In genomic region chr19:55080915-55081772, GRCh38 we compare ENCODE assay signal across 9 cellular contexts. TPM values are rescaled to one million over a fixed set of nuclear protein-coding genes. Genes with fewer than 3 reads are reported as not detected.
A peak's percentile ranks its signal among the peaks of the same experiment; 100 is the strongest.
DNase-seq lines count a peak whose midpoint lies in the region; ATAC-seq and TF ChIP-seq lines count a peak whose summit lies in the region.
"Had no signal": no experiment of that assay in that cellular context is flagged by ENCODE, and none has a peak within 500 bp of the region (broad histone marks: within the 10 kb centered on the region; RNA-seq: fewer than 3 reads in every experiment).

No MANE protein-coding gene starts in this region.

- H3K79me2 ChIP-seq in OCI-LY7 (ENCODE audit: insufficient read depth, low read depth, low read length): no peaks in the 10 kb centered on the region
- H3K79me2 ChIP-seq in fibroblast of lung (ENCODE audit: control insufficient read depth, insufficient read depth, low read length): no peaks in the 10 kb centered on the region

- H3K9me3 ChIP-seq in OCI-LY7 (ENCODE audit: low read length) (no peaks in the 10 kb centered on the region), fibroblast of lung (ENCODE audit: control insufficient read depth, insufficient read depth, low read depth, low read length) (no peaks in the 10 kb centered on the region), neuron (ENCODE audit: low read length) (peaks cover 5% of the 10 kb centered on the region), suprapubic skin (no peaks in the 10 kb centered on the region)

- H3K36me3 ChIP-seq in OCI-LY7 (ENCODE audit: insufficient read depth, low read length): no peaks in the 10 kb centered on the region
- H3K36me3 ChIP-seq in fibroblast of lung (ENCODE audit: control insufficient read depth, insufficient read depth, low read length): no peaks in the 10 kb centered on the region
- H3K36me3 ChIP-seq in neuron (ENCODE audit: insufficient read depth, low read length): no peaks in the 10 kb centered on the region
- no peaks in the 10 kb centered on the region for H3K36me3 ChIP-seq in suprapubic skin

- no peak for TF ChIP-seq POLR2A in GM18505 (IDR thresholded peaks at IDR 0.05; ENCODE audit: borderline replicate concordance, extremely low read depth, insufficient read depth, insufficient read length)
- TF ChIP-seq POLR2A in suprapubic skin (IDR thresholded peaks at IDR 0.05): no peak

- H3K9ac ChIP-seq in fibroblast of lung (ENCODE audit: insufficient read depth, low read length): no peak overlapping the region

- peak; percentile 90 for DNase-seq in OCI-LY7 (ENCODE audit: low spot score)
- peak; percentile 90 for DNase-seq in activated T-cell treated with anti-CD3 and anti-CD28 coated beads for 48 hours (ENCODE audit: low read depth)
- peak; percentile 45 to 53 for DNase-seq in fibroblast of lung (ENCODE audit: low read depth in 2 of 2)
- peak in 1 of 2 donors; percentile 90 for DNase-seq in suprapubic skin (ENCODE audit: low spot score in 2 of 2)

- H3K4me1 ChIP-seq in OCI-LY7 (ENCODE audit: insufficient read depth, low read length, poor library complexity, severe bottlenecking): peaks cover 20% of the 10 kb centered on the region
- no peaks in the 10 kb centered on the region for H3K4me1 ChIP-seq in fibroblast of lung (ENCODE audit: control insufficient read depth, extremely low read depth, insufficient read depth, low read length)
- H3K4me1 ChIP-seq in neuron (ENCODE audit: insufficient read depth, low read length): peaks cover 15% of the 10 kb centered on the region
- peaks cover 30% of the 10 kb centered on the region for H3K4me1 ChIP-seq in suprapubic skin

- H2AFZ ChIP-seq in OCI-LY7 (ENCODE audit: low read length) (peak overlapping the region; percentile 83; the same call in 1 of the 2 replicates), fibroblast of lung (ENCODE audit: low read length) (no peak overlapping the region), neuron (ENCODE audit: low read depth, low read length) (peak overlapping the region; percentile 44)

- no peaks in the 10 kb centered on the region for H3K9me2 ChIP-seq in OCI-LY7 (ENCODE audit: insufficient read depth, low read length)

- H3K4me2 ChIP-seq in OCI-LY7 (ENCODE audit: low read length): peak overlapping the region; percentile 89
- peak overlapping the region; percentile 49 for H3K4me2 ChIP-seq in fibroblast of lung (ENCODE audit: extremely low read depth, insufficient read depth, low read length)

- peak; percentile 60 for ATAC-seq in GM18505 (IDR thresholded peaks at IDR 0.05; ENCODE audit: unreplicated experiment)
- peak; percentile 65 for ATAC-seq in HG03439 (IDR thresholded peaks at IDR 0.05; ENCODE audit: unreplicated experiment)
- no peak for ATAC-seq in GM21576 (IDR thresholded peaks at IDR 0.05; ENCODE audit: unreplicated experiment)

- TF ChIP-seq EP300 in suprapubic skin (IDR thresholded peaks at IDR 0.05): no peak

- peak overlapping the region; percentile 56 for H3K27ac ChIP-seq in OCI-LY7 (ENCODE audit: low read depth, low read length, poor library complexity, severe bottlenecking)
- no peak overlapping the region for H3K27ac ChIP-seq in fibroblast of lung (ENCODE audit: insufficient read depth, low read length)
- H3K27ac ChIP-seq in suprapubic skin: peak overlapping the region; percentile 62

- H3K27me3 ChIP-seq in fibroblast of lung (ENCODE audit: control insufficient read depth, insufficient read depth, low read length): peaks cover 31% of the 10 kb centered on the region
- peaks cover 40% of the 10 kb centered on the region for H3K27me3 ChIP-seq in neuron (ENCODE audit: insufficient read depth, low read length)
- peaks cover 80% of the 10 kb centered on the region for H3K27me3 ChIP-seq in suprapubic skin

- POLR2A ChIA-PET in OCI-LY7 (lab: Charles Lee): interaction anchor here (0.6 to 1.5 kb wide), 2 partner anchors 18 to 702 kb away, joined by 3 to 6 read pairs; partner anchors contain the start of gene RDH13

- BruUV-seq in OCI-LY7 (replicated peaks; lab: Mats Ljungman, UMichigan): no TSS peak

- CTCF ChIA-PET in OCI-LY7 (lab: Charles Lee; ENCODE audit: unreplicated experiment): no interaction called here

- intact Hi-C loops in OCI-LY7 (cut with micrococcal nuclease; ENCODE audit: unreplicated experiment): loop anchor here (2.0 kb wide), 2 partner anchors 52 to 86 kb away; partner anchors contain the start of gene DNAAF3

- H4K20me1 ChIP-seq in OCI-LY7 (ENCODE audit: insufficient read depth, low read length) (no peaks in the 10 kb centered on the region), fibroblast of lung (ENCODE audit: control insufficient read depth, extremely low read depth, insufficient read depth, low read length) (peaks cover 2% of the 10 kb centered on the region)

- TF ChIP-seq CTCF in OCI-LY7 (conservative IDR thresholded peaks at IDR 0.05; ENCODE audit: low read length): no peak; the same call in 1 of the 2 replicates
- TF ChIP-seq CTCF in fibroblast of lung (conservative IDR thresholded peaks at IDR 0.05 in 1 of 2, IDR thresholded peaks at IDR 0.05 in 1 of 2; ENCODE audit: low read depth in 1 of 2, low read length in 2 of 2): no peak
- no peak for TF ChIP-seq CTCF in suprapubic skin (IDR thresholded peaks at IDR 0.05)

- peak overlapping the region; percentile 70 for H3K4me3 ChIP-seq in OCI-LY7 (ENCODE audit: low read depth, low read length, poor library complexity, severe bottlenecking)
- peak overlapping the region; percentile 2 to 52 (median 42) for H3K4me3 ChIP-seq in fibroblast of lung (replicated peaks in 1 of 4; ENCODE audit: control extremely low read depth in 1 of 4, insufficient read depth in 1 of 4, low read depth in 3 of 4, low read length in 4 of 4)
- peak overlapping the region; percentile 39 for H3K4me3 ChIP-seq in neuron (ENCODE audit: low read length)
- peak overlapping the region; percentile 65 for H3K4me3 ChIP-seq in suprapubic skin

- WGBS in suprapubic skin: under 1% methylated on average over 30 of the region's 60 CpGs

RNA-seq across cellular contexts. Expression of gene EPS8L1, which starts 5.5 kb away (rescaled TPM):
- 3.5 and 11.1 TPM in 2 replicates for total RNA-seq in OCI-LY7 (2014; rRNA removed; shearing (Covaris generic))
- 10.6 and 12.5 TPM in 2 replicates for total RNA-seq in OCI-LY7 (2022)
- 0.17 and 0.51 TPM in 2 replicates for total RNA-seq in fibroblast of lung
- 1.9 and 2.2 TPM in 2 replicates for polyA plus RNA-seq in fibroblast of lung
- 3.4 and 3.9 TPM in 2 replicates for polyA plus RNA-seq in fibroblast of lung (2012)
- polyA minus RNA-seq in fibroblast of lung (ENCODE audit: low replicate concordance): 0.79 and 1.3 TPM in 2 replicates
- total RNA-seq in suprapubic skin: 100 to 1,000 TPM; 243 to 384 (median 304) TPM

RNA-seq across cellular contexts. Expression of gene RDH13, which starts 18.2 kb away (rescaled TPM):
- total RNA-seq in OCI-LY7 (2014; rRNA removed; shearing (Covaris generic)): 23.1 and 29.5 TPM in 2 replicates
- total RNA-seq in OCI-LY7 (2022) (17.8 and 19.5 TPM in 2 replicates), fibroblast of lung (6.9 and 8.5 TPM in 2 replicates), suprapubic skin (100 to 1,000 TPM in 2 of 4 donors, 10 to 100 TPM in 2; 70.6 to 225 (median 108) TPM)
- polyA plus RNA-seq in fibroblast of lung: 2.7 and 5.6 TPM in 2 replicates
- 3.4 and 6.2 TPM in 2 replicates for polyA plus RNA-seq in fibroblast of lung (2012)
- 12.2 and 12.3 TPM in 2 replicates for polyA minus RNA-seq in fibroblast of lung (ENCODE audit: low replicate concordance)

RNA-seq across cellular contexts. Expression of gene PPP1R12C, which starts 36.3 kb away (rescaled TPM):
- 194 and 211 TPM in 2 replicates for total RNA-seq in OCI-LY7 (2014; rRNA removed; shearing (Covaris generic))
- 177 and 186 TPM in 2 replicates for total RNA-seq in OCI-LY7 (2022)
- 25.2 and 32.9 TPM in 2 replicates for total RNA-seq in fibroblast of lung
- polyA plus RNA-seq in fibroblast of lung: 26.0 and 27.6 TPM in 2 replicates
- 58.8 and 65.4 TPM in 2 replicates for polyA plus RNA-seq in fibroblast of lung (2012)
- 27.4 and 31.8 TPM in 2 replicates for polyA minus RNA-seq in fibroblast of lung (ENCODE audit: low replicate concordance)
- total RNA-seq in suprapubic skin: 100 to 1,000 TPM in 1 of 4 donors, 10 to 100 TPM in 3; 51.7 to 126 (median 78.7) TPM

RNA-seq across cellular contexts. Expression of gene GP6, which starts 43.1 kb away (rescaled TPM):
- total RNA-seq in OCI-LY7 (2014; rRNA removed; shearing (Covaris generic)): 0.25 and 0.44 TPM in 2 replicates
- total RNA-seq in OCI-LY7 (2022) (0.36 and 1.9 TPM in 2 replicates), fibroblast of lung (not detected in 2 replicates), suprapubic skin (1 to 10 TPM in 2 of 4 donors, under 1 TPM in 1, not detected in 1; 0.42 to 2.6 (median 1.7) TPM)
- polyA plus RNA-seq in fibroblast of lung: 0.03 TPM in 1 of 2 replicates, not detected in the other
- polyA plus RNA-seq in fibroblast of lung (2012): not detected in 2 replicates
- polyA minus RNA-seq in fibroblast of lung (ENCODE audit: low replicate concordance): not detected in 2 replicates
- total RNA-seq: pulmonary artery endothelial cell had no signal

Comparison
In these comparisons a context has a peak if more than half of its experiments do, and no peak if none do; other contexts are left out.
1. RNA of gene EPS8L1, which starts 5.5 kb away (total RNA-seq): 243 to 384 TPM in suprapubic skin; 3.5 to 12.5 TPM in OCI-LY7 and 0.17 to 0.51 TPM in fibroblast of lung; every median in the first group is over 10 times any median in the second.
2. Peak in every context shown above with its lines, with median percentiles within 50 percentile points of each other: H3K4me3 ChIP-seq.